ENCODE assay signal across 1 cellular context in genomic region chr18:9619545-9619944, GRCh38.
TF ChIP-seq lines count a peak whose summit lies in the region.

No MANE protein-coding gene starts in this region.

TF ChIP-seq in HCT116, 20 proteins besides CTCF, POLR2A, EP300 and RAD21 (continued from another document):
- no peak for TF ChIP-seq REST (IDR thresholded peaks at IDR 0.05; ENCODE audit: low read depth)
- TF ChIP-seq SRF (IDR thresholded peaks at IDR 0.05; ENCODE audit: low read depth) = no peak
- no peak for TF ChIP-seq ELF1 (IDR thresholded peaks at IDR 0.05; ENCODE audit: borderline replicate concordance, low read depth)
- no peak for TF ChIP-seq CBX3 (IDR thresholded peaks at IDR 0.05; ENCODE audit: low read depth)
- TF ChIP-seq TCF7L2 (IDR thresholded peaks at IDR 0.05; ENCODE audit: borderline replicate concordance, extremely low read depth, insufficient read depth, insufficient read length) = no peak
- no peak for TF ChIP-seq FOSL1 (IDR thresholded peaks at IDR 0.05; ENCODE audit: low read depth)
- no peak for TF ChIP-seq CEBPB (IDR thresholded peaks at IDR 0.05; ENCODE audit: low read depth)
- no peak for TF ChIP-seq MAX (IDR thresholded peaks at IDR 0.05)
- TF ChIP-seq POLR2AphosphoS5 (IDR thresholded peaks at IDR 0.05; ENCODE audit: low read depth, low read length) = no peak
- TF ChIP-seq EGR1 (IDR thresholded peaks at IDR 0.05; ENCODE audit: low read depth) = no peak
- no peak for TF ChIP-seq SIN3A (IDR thresholded peaks at IDR 0.05; ENCODE audit: low read depth)
- TF ChIP-seq ZFX (IDR thresholded peaks at IDR 0.05) = no peak
- TF ChIP-seq SP1 (IDR thresholded peaks at IDR 0.05; ENCODE audit: low read depth) = no peak
- TF ChIP-seq EZH2phosphoT487 (IDR thresholded peaks at IDR 0.05; ENCODE audit: borderline replicate concordance) = no peak
- TF ChIP-seq ATF3 (IDR thresholded peaks at IDR 0.05) = no peak
